8 cellular contexts compared by ENCODE assay signal in genomic region chr17:1399679-1400512, GRCh38. TPM values are rescaled to one million over a fixed set of nuclear protein-coding genes. Genes with fewer than 3 reads are reported as not detected.
DNase-seq lines count a peak whose midpoint lies in the region; ATAC-seq and TF ChIP-seq lines count a peak whose summit lies in the region.

Gene YWHAE, minus strand, starts transcription at chr17:1400222. Its CDS starts 112 bp downstream, at chr17:1400110.

- ATAC-seq in HG02588 (IDR thresholded peaks at IDR 0.05; ENCODE audit: unreplicated experiment), result peak; percentile 92
- peak; percentile 97 for ATAC-seq in SK-N-SH treated with all-trans-retinoic acid at 6 μM for 48 hours
- ATAC-seq in activated naive CD4-positive, alpha-beta T cell treated with anti-CD3 and anti-CD28 coated beads, Interleukin-2, amount 50 U/mL, for 72 hours, result peak; percentile 94 to 96
- peak; percentile 97 for ATAC-seq in omental fat pad (ENCODE audit: low FRiP score)

- TF ChIP-seq POLR2A in testis (IDR thresholded peaks at IDR 0.05), result peak; percentile 68

- no peaks in the 10 kb centered on the region for H3K9me3 ChIP-seq in testis

- TF ChIP-seq CTCF in omental fat pad (IDR thresholded peaks at IDR 0.05), result no peak
- TF ChIP-seq CTCF in testis (IDR thresholded peaks at IDR 0.05), result no peak

- peak within 1 kb of the TSS; percentile 88 to 99 for H3K4me3 ChIP-seq in testis

- H3K36me3 Mint-ChIP-seq in activated naive CD4-positive, alpha-beta T cell treated with anti-CD3 and anti-CD28 coated beads, Interleukin-2, amount 50 U/mL, for 72 hours, result peaks cover 24 to 44% of the 10 kb centered on the region in 2 donors

- intact Hi-C loops in testis (cut with DNase I; ENCODE audit: low total_unique reads), result loop anchor here (10.0 kb wide), 1 partner anchor 55 kb away; the partner anchor contains the start of gene CRK

- WGBS in testis, 2 donors, result 0% methylated on average over 82 of the region's 82 CpGs; no CpG with 5 or more reads in 1 of the 2 donors

- no peaks in the 10 kb centered on the region for H3K9me3 Mint-ChIP-seq in activated naive CD4-positive, alpha-beta T cell treated with anti-CD3 and anti-CD28 coated beads, Interleukin-2, amount 50 U/mL, for 72 hours

- no peaks in the 10 kb centered on the region for H3K27me3 ChIP-seq in testis

- peak within 1 kb of the TSS; percentile 94 to 100 for H3K27ac Mint-ChIP-seq in activated naive CD4-positive, alpha-beta T cell treated with anti-CD3 and anti-CD28 coated beads, Interleukin-2, amount 50 U/mL, for 72 hours

- H3K4me1 ChIP-seq in testis, result peaks cover 28% of the 10 kb centered on the region

- H3K27ac ChIP-seq in testis, result peak within 1 kb of the TSS; percentile 99 to 100

- DNase-seq in GM04504 (ENCODE audit: low read depth) (peak; percentile 87), NCI-H1092 (lab: John Stamatoyannopoulos, UW) (peak; percentile 94), glomerular endothelial cell (ENCODE audit: extremely low read depth, low read depth, low spot score) (no peak), omental fat pad (ENCODE audit: low spot score) (peak; percentile 90), testis (peak; percentile 98)
- peak; percentile 95 to 97 for DNase-seq in activated naive CD4-positive, alpha-beta T cell treated with anti-CD3 and anti-CD28 coated beads, Interleukin-2, amount 50 U/mL, for 72 hours (ENCODE audit: low spot score in 2 of 2)

- H3K36me3 ChIP-seq in testis (ENCODE audit: low read depth, missing control alignments), result no peaks in the 10 kb centered on the region

TF ChIP-seq in SK-N-SH treated with all-trans-retinoic acid at 6 μM for 48 hours, 23 proteins besides CTCF, POLR2A, EP300 and RAD21:
- TF ChIP-seq ARNTL (CRISPR knock-in tag; IDR thresholded peaks at IDR 0.05; ENCODE audit: borderline replicate concordance, low read depth) (no peak), CSDC2 (CRISPR knock-in tag; IDR thresholded peaks at IDR 0.05) (no peak), OSR1 (CRISPR knock-in tag; IDR thresholded peaks at IDR 0.05) (no peak), PATZ1 (CRISPR knock-in tag; IDR thresholded peaks at IDR 0.05; ENCODE audit: borderline replicate concordance) (peak; percentile 88), TSHZ2 (CRISPR knock-in tag; IDR thresholded peaks at IDR 0.05) (no peak), ZC3H10 (CRISPR knock-in tag; IDR thresholded peaks at IDR 0.05) (no peak), ZNF565 (CRISPR knock-in tag; conservative IDR thresholded peaks at IDR 0.05; ENCODE audit: low read depth) (0 out of 2 replicates have a peak, but pooled peaks have one; percentile 16)
- TF ChIP-seq, protein P1, sequence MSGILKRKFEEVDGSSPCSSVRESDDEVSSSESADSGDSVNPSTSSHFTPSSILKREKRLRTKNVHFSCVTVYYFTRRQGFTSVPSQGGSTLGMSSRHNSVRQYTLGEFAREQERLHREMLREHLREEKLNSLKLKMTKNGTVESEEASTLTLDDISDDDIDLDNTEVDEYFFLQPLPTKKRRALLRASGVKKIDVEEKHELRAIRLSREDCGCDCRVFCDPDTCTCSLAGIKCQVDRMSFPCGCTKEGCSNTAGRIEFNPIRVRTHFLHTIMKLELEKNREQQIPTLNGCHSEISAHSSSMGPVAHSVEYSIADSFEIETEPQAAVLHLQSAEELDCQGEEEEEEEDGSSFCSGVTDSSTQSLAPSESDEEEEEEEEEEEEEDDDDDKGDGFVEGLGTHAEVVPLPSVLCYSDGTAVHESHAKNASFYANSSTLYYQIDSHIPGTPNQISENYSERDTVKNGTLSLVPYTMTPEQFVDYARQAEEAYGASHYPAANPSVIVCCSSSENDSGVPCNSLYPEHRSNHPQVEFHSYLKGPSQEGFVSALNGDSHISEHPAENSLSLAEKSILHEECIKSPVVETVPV (CRISPR knock-in tag; IDR thresholded peaks at IDR 0.05), result no peak

RNA-seq across cellular contexts. Expression of gene YWHAE, which starts in this region (rescaled TPM):
- 100 to 1,000 TPM; 301 to 497 TPM for total RNA-seq in activated naive CD4-positive, alpha-beta T cell treated with anti-CD3 and anti-CD28 coated beads, Interleukin-2, amount 50 U/mL, for 72 hours
- 1,081 and 1,114 TPM in 2 replicates for total RNA-seq in glomerular endothelial cell
- total RNA-seq in omental fat pad, result 100 to 1,000 TPM; 489 to 684 (median 635) TPM
- 100 to 1,000 TPM; 678 to 749 TPM for total RNA-seq in testis
- 649 TPM for polyA plus RNA-seq in testis (ENCODE audit: insufficient read depth, low read depth, low replicate concordance)
